ENCODE assay signal across 1 cellular context in genomic region chr5:61333351-61334223, GRCh38.
TF ChIP-seq lines count a peak whose summit lies in the region.

No MANE protein-coding gene starts in this region.

TF ChIP-seq in H1, 55 proteins besides CTCF, POLR2A, EP300 and RAD21 (continued from another document):
- no peak for TF ChIP-seq NANOG (IDR thresholded peaks at IDR 0.05; ENCODE audit: insufficient read depth, low read depth, low read length, poor library complexity, severe bottlenecking)
- TF ChIP-seq CTBP2 (IDR thresholded peaks at IDR 0.05; ENCODE audit: borderline replicate concordance, insufficient read depth, insufficient read length, low read length): peak; percentile 30
- peak; percentile 67 for TF ChIP-seq SUZ12 (IDR thresholded peaks at IDR 0.05; ENCODE audit: low read length)
- TF ChIP-seq RNF2 (IDR thresholded peaks at IDR 0.05; ENCODE audit: borderline replicate concordance, low read depth, low read length, missing control alignments, poor library complexity, severe bottlenecking): peak; percentile 80
- TF ChIP-seq HDAC2 (IDR thresholded peaks at IDR 0.05; ENCODE audit: borderline replicate concordance in 1 of 2, low read depth in 2 of 2, low read length in 2 of 2): no peak
- TF ChIP-seq KDM5A (IDR thresholded peaks at IDR 0.05; ENCODE audit: low read length): no peak
- no peak for TF ChIP-seq POLR2AphosphoS5 (IDR thresholded peaks at IDR 0.05; ENCODE audit: low read depth, low read length)
- no peak for TF ChIP-seq RFX5 (IDR thresholded peaks at IDR 0.05; ENCODE audit: borderline replicate concordance, low read depth, low read length)
